Comparison of ENCODE assay signal across 8 cellular contexts in the genomic region with DNA sequence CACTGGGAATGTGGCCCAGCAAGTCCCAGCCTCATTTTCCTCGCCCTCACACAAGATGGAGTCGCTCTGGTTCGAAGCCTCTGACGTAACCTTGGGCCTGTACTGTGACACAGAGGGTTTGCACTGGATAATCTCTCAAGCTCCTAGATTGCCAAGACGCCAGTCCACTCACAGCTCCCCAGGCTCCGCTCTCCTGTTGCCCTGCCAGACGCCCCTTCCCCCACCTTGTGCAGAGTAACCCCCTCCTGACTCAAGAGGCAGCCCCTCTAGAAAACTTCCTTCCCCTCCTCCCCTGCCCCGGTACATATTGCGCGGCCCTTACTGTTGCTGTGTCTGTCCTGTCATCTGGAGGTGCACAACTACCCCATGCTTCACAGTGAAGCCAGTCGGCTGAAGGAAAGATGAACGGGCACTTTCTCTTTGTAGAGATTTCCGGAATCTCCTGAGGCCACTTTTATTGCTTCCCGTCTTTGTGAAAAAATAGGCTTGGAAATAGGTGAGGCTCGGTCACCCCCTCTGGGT. TPM values are rescaled to one million over a fixed set of nuclear protein-coding genes. Genes with fewer than 3 reads are reported as not detected.
A peak's percentile ranks its signal among the peaks of the same experiment; 100 is the strongest.
DNase-seq lines count a peak whose midpoint lies in the region; ATAC-seq and TF ChIP-seq lines count a peak whose summit lies in the region.

No MANE protein-coding gene starts in this region.

- H3K4me1 Mint-ChIP-seq in Calu3 (ENCODE audit: low read depth, unreplicated experiment), result peaks cover 17% of the 10 kb centered on the region

- H3K4me3 ChIP-seq in OCI-LY3 (ENCODE audit: low read length), result peak overlapping the region; percentile 75
- H3K4me3 ChIP-seq in fibroblast of the aortic adventitia (ENCODE audit: low read depth, low read length), result peak overlapping the region; percentile 72
- H3K4me3 ChIP-seq in neuron (ENCODE audit: low read length), result peak overlapping the region; percentile 26

- H2AFZ ChIP-seq in OCI-LY3 (ENCODE audit: low read depth, low read length) (peak overlapping the region; percentile 44), neuron (ENCODE audit: low read depth, low read length) (no peak overlapping the region)

- peak overlapping the region; percentile 12 for H3K27ac ChIP-seq in OCI-LY3 (ENCODE audit: low read length)

- no peak for DNase-seq in Calu3
- peak; percentile 56 for DNase-seq in fibroblast of the aortic adventitia (ENCODE audit: low read depth)
- DNase-seq in NCI-H2227 treated with DMSO at 0.1 percent for 48 hours (lab: John Stamatoyannopoulos, UW), result no peak

- no peaks in the 10 kb centered on the region for H4K20me1 ChIP-seq in OCI-LY3 (ENCODE audit: insufficient read depth, low read length)

- peaks cover 43% of the 10 kb centered on the region for H3K27me3 Mint-ChIP-seq in Calu3 (ENCODE audit: unreplicated experiment)

- BruUV-seq in Calu3 (replicated peaks; lab: Mats Ljungman, UMichigan), result no TSS peak

- no peaks in the 10 kb centered on the region for H3K36me3 ChIP-seq in OCI-LY3 (replicated peaks; ENCODE audit: low read depth, low read length)
- no peaks in the 10 kb centered on the region for H3K36me3 ChIP-seq in neuron (ENCODE audit: insufficient read depth, low read length)

- CTCF ChIA-PET in Calu3 (lab: Charles Lee), result no interaction called here

- no peaks in the 10 kb centered on the region for H3K79me2 ChIP-seq in OCI-LY3 (ENCODE audit: low read length)

- H3K9me3 Mint-ChIP-seq in Calu3 (ENCODE audit: low read depth, unreplicated experiment), result no peaks in the 10 kb centered on the region

- H3K4me1 ChIP-seq in OCI-LY3 (ENCODE audit: low read length) (peaks cover 58% of the 10 kb centered on the region), neuron (ENCODE audit: insufficient read depth, low read length) (no peaks in the 10 kb centered on the region)

- peak overlapping the region; percentile 66 for H3K4me3 Mint-ChIP-seq in Calu3 (ENCODE audit: low read depth, unreplicated experiment)

- ATAC-seq in GM21737 (IDR thresholded peaks at IDR 0.05; ENCODE audit: unreplicated experiment) (no peak), GM21381 (IDR thresholded peaks at IDR 0.05; ENCODE audit: unreplicated experiment) (no peak), GM18502 (IDR thresholded peaks at IDR 0.05; ENCODE audit: poor library complexity, unreplicated experiment) (no peak)

- intact Hi-C loops in Calu3 (cut with micrococcal nuclease; ENCODE audit: unreplicated experiment), result no loop called here

- H3K9me3 ChIP-seq in OCI-LY3 (ENCODE audit: insufficient read depth, low read length), result no peaks in the 10 kb centered on the region
- peaks cover 2% of the 10 kb centered on the region for H3K9me3 ChIP-seq in neuron (ENCODE audit: low read length)

- TF ChIP-seq CTCF in Calu3 (IDR thresholded peaks at IDR 0.05; ENCODE audit: unreplicated experiment) (no peak), OCI-LY3 (IDR thresholded peaks at IDR 0.05; ENCODE audit: low read depth, low read length) (no peak), fibroblast of the aortic adventitia (IDR thresholded peaks at IDR 0.05; ENCODE audit: insufficient read depth, low read length) (no peak)

- no peak overlapping the region for H3K27ac Mint-ChIP-seq in Calu3 (ENCODE audit: unreplicated experiment)

- peaks cover 4% of the 10 kb centered on the region for H3K36me3 Mint-ChIP-seq in Calu3 (ENCODE audit: insufficient read depth, unreplicated experiment)

- 0 out of 2 replicates have a peak, but pooled peaks cover 3% of the 10 kb centered on the region for H3K27me3 ChIP-seq in OCI-LY3 (ENCODE audit: low read depth, low read length)
- H3K27me3 ChIP-seq in neuron (ENCODE audit: insufficient read depth, low read length), result peaks cover 17% of the 10 kb centered on the region

- H3K4me2 ChIP-seq in OCI-LY3 (ENCODE audit: low read length), result peak overlapping the region; percentile 85

- peak overlapping the region; percentile 75 for H3K9ac ChIP-seq in OCI-LY3 (ENCODE audit: low read length)

RNA-seq across cellular contexts. Expression of gene KIAA1614, which starts 1.0 kb away (rescaled TPM):
- 0.19 and 0.27 TPM in 2 replicates for total RNA-seq in Calu3 (2022)
- 9.7 and 10.6 TPM in 2 replicates for total RNA-seq in fibroblast of the aortic adventitia (ENCODE audit: low replicate concordance)
